1 cellular context compared by ENCODE assay signal in genomic region chr20:44990425-44990824, GRCh38.
TF ChIP-seq lines count a peak whose summit lies in the region.

No MANE protein-coding gene starts in this region.

TF ChIP-seq in IMR-90, 13 proteins besides CTCF, POLR2A, EP300 and RAD21 (continued from another document):
- TF ChIP-seq USF2 (IDR thresholded peaks at IDR 0.05; ENCODE audit: low read depth, low read length) (no peak), BHLHE40 (IDR thresholded peaks at IDR 0.05; ENCODE audit: low read depth, low read length) (no peak), MXI1 (IDR thresholded peaks at IDR 0.05; ENCODE audit: borderline replicate concordance, low read depth, low read length) (no peak), CEBPB (IDR thresholded peaks at IDR 0.05; ENCODE audit: low read depth, low read length) (no peak), RFX5 (IDR thresholded peaks at IDR 0.05; ENCODE audit: low read depth, low read length) (no peak), MAZ (IDR thresholded peaks at IDR 0.05; ENCODE audit: borderline replicate concordance, low read depth, low read length) (no peak), SMC3 (IDR thresholded peaks at IDR 0.05; ENCODE audit: low read depth, low read length) (no peak), CHD1 (IDR thresholded peaks at IDR 0.05; ENCODE audit: low read depth, low read length) (no peak), NFE2L2 (IDR thresholded peaks at IDR 0.05; ENCODE audit: low read depth, low read length) (no peak), ELK1 (IDR thresholded peaks at IDR 0.05; ENCODE audit: borderline replicate concordance, low read depth, low read length) (no peak)
